8 cellular contexts compared by ENCODE assay signal in the genomic region with DNA sequence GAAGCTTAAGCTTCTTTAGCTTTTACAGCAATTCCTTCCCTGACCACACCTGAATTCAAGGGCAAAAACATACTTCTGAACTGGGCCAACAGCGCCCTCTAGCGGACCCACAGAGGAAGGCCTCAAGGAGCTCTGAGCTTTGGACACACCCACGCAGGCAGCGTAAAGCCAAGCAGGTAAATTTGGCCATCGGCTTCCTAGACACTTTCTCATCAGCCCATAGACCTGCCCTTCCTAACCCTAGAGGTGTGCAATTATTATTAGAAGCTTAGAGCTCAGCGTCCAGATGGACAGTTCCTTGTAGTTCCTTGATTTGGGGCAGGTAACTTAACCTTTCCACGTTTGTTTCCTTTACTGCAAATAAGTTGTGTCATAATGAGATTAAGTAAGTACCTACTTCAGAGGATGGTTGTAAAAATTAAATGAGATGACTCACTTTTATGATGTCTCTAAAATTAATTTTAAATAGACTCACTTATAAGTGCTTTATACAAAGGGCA. TPM values are rescaled to one million over a fixed set of nuclear protein-coding genes. Genes with fewer than 3 reads are reported as not detected.
DNase-seq lines count a peak whose midpoint lies in the region; ATAC-seq, FAIRE-seq and TF ChIP-seq lines count a peak whose summit lies in the region.

No MANE protein-coding gene starts in this region.

- no peaks in the 10 kb centered on the region for H3K4me1 ChIP-seq in A549

- peak; percentile 65 for TF ChIP-seq CTCF in A549 (IDR thresholded peaks at IDR 0.05)
- TF ChIP-seq CTCF in VCaP (conservative IDR thresholded peaks at IDR 0.05) = peak; percentile 95

- CTCF ChIA-PET in A549 (lab: Yijun Ruan, JAX) = interaction anchor here (0.6 to 1.7 kb wide), 24 partner anchors 8 to 1322 kb away, joined by 3 to 16 read pairs (median 4); no protein-coding TSS in a partner anchor

- ATAC-seq in A549 (peak; percentile 85 to 97), GM18868 (IDR thresholded peaks at IDR 0.05; ENCODE audit: unreplicated experiment) (peak; percentile 48), left colon (peak; percentile 94), GM18505 (IDR thresholded peaks at IDR 0.05; ENCODE audit: unreplicated experiment) (no peak)

- intact Hi-C loops in left colon (cut with DNase I, micrococcal nuclease) = no loop called here

- no peak for FAIRE-seq in A549 (lab: Jason Lieb, UNC)

- TF ChIP-seq EP300 in A549 (IDR thresholded peaks at IDR 0.05) = no peak

- POLR2A ChIA-PET in A549 (lab: Yijun Ruan, JAX) = no interaction called here

- H3K4me3 ChIP-seq in A549 = no peak overlapping the region; the same call in 2 of the 3 replicates

- DNase-seq in A549 (ENCODE audit: low read depth in 1 of 2, low spot score in 1 of 2) = peak; percentile 31 to 78
- peak; percentile 62 for DNase-seq in NCI-H2171 (lab: John Stamatoyannopoulos, UW)
- DNase-seq in T47D (ENCODE audit: low read depth in 1 of 2, low spot score in 1 of 2) = peak; percentile 33 to 82
- DNase-seq in left colon = peak; percentile 44 to 74
- DNase-seq in stimulated activated CD4-positive, alpha-beta T cell treated with anti-CD3 and anti-CD28 coated beads, Interleukin-4, amount 100 ng/mL, for 48 hours (ENCODE audit: low read depth in 2 of 2) = peak; percentile 64 to 72

- WGBS in A549 (ENCODE audit: missing lambda C conversion rate) = 20% methylated on average over 5 of the region's 7 CpGs

- H3K27ac ChIP-seq in A549 (no peak overlapping the region), VCaP (peak overlapping the region; percentile 49)

- peak; percentile 63 to 73 for TF ChIP-seq RAD21 in A549 (conservative IDR thresholded peaks at IDR 0.05 in 1 of 2, IDR thresholded peaks at IDR 0.05 in 1 of 2)

- no peaks in the 10 kb centered on the region for H3K9me3 ChIP-seq in A549

- TF ChIP-seq POLR2A in A549 (IDR thresholded peaks at IDR 0.05; ENCODE audit: low read length) (no peak), GM18505 (IDR thresholded peaks at IDR 0.05; ENCODE audit: borderline replicate concordance, extremely low read depth, insufficient read depth, insufficient read length) (no peak)

- in situ Hi-C loops in T47D (cut with HindIII; ENCODE audit: low pct_unique_long_range_greater_than_20kb, low sequenced_read_pairs) = no loop called here

- peak overlapping the region; percentile 40 for H3K4me2 ChIP-seq in A549

TF ChIP-seq in A549, 52 proteins besides CTCF, POLR2A, EP300 and RAD21:
- TF ChIP-seq SMC3 (IDR thresholded peaks at IDR 0.05) (peak; percentile 25; the same call in 1 of the 3 replicates), NR3C1 (IDR thresholded peaks at IDR 0.05) (no peak)
TF ChIP-seq in A549: peak in this region for 1.

RNA-seq across cellular contexts. Expression of gene HMGXB4, which starts 25.7 kb away (rescaled TPM):
- polyA plus RNA-seq in A549 (2011; rRNA removed) (20.4 and 29.5 TPM in 2 replicates), A549 (2017; fragmentation: RNase III; extraction: RNeasy Plus Mini Kit Qiagen cat#74134 plus additional on column Dnase treatment) (12.9 to 14.1 TPM (median 13.9 TPM) in 3 replicates)
- 7.9 TPM in 2 replicates for polyA plus RNA-seq in A549 (2012; cell fraction: cytosol; rRNA removed)
- polyA plus RNA-seq in A549 (2012; cell fraction: nucleus; rRNA removed) = 5.9 and 8.9 TPM in 2 replicates
- polyA minus RNA-seq in A549 (2011; rRNA and poly(A)+ RNA removed) = 25.4 and 31.7 TPM in 2 replicates
- total RNA-seq in left colon = 10 to 100 TPM; 16.9 to 19.7 TPM
